ENCODE assay signal across 16 cellular contexts in the genomic region with DNA sequence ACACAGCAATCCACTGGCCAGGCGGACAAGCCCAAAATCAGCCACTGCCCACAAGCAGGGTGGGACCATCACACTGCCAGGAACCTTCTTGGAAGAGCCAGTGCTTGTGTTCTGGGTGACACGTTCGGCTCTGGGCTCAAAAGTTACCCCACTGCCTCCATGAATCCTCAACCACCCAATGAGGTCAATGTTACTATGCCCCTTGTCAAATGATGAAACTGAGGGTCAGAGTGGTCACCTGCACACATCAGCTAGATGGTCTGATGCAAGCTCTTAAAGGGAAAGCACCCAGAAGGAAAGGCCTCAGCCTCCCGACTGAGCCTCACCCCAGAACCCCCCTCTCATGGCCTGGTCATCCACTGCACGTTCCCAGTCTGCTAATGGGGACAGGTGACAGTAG.
"Had no signal": no experiment of that assay in that cellular context is flagged by ENCODE, and none has a peak within 500 bp of the region (broad histone marks: within the 10 kb centered on the region; RNA-seq: fewer than 3 reads in every experiment).

No MANE protein-coding gene starts in this region.

- ATAC-seq: activated CD8-positive, alpha-beta memory T cell treated with anti-CD3 and anti-CD28 coated beads, Interleukin-2, amount 10 ng/mL, durations not matched to agents 7 days and 5 days; left ventricle myocardium superior had no signal

- H3K4me1 Mint-ChIP-seq: activated CD8-positive, alpha-beta memory T cell treated with anti-CD3 and anti-CD28 coated beads, Interleukin-2, amount 10 ng/mL, durations not matched to agents 7 days and 5 days; activated naive CD4-positive, alpha-beta T cell treated with anti-CD3 and anti-CD28 coated beads, Interleukin-2, amount 50 U/mL, for 24 hours had no signal

- H3K27me3 Mint-ChIP-seq: activated CD4-positive, alpha-beta memory T cell treated with anti-CD3 and anti-CD28 coated beads for 36 hours; activated CD8-positive, alpha-beta memory T cell treated with anti-CD3 and anti-CD28 coated beads, Interleukin-2, amount 10 ng/mL, durations not matched to agents 7 days and 5 days; activated naive CD4-positive, alpha-beta T cell treated with anti-CD3 and anti-CD28 coated beads, Interleukin-2, amount 50 U/mL, for 24 hours had no signal

- H3K9me3 Mint-ChIP-seq: activated CD4-positive, alpha-beta memory T cell treated with anti-CD3 and anti-CD28 coated beads for 36 hours; activated naive CD4-positive, alpha-beta T cell treated with anti-CD3 and anti-CD28 coated beads, Interleukin-2, amount 50 U/mL, for 24 hours had no signal

- H3K4me3 ChIP-seq: adrenal gland, colonic mucosa, esophagus muscularis mucosa, SK-N-MC, tibial nerve had no signal

- H3K36me3 ChIP-seq: adrenal gland, colonic mucosa, esophagus muscularis mucosa, tibial nerve had no signal

- H3K79me2 ChIP-seq: parathyroid adenoma had no signal

- H3K27ac Mint-ChIP-seq: activated CD4-positive, alpha-beta memory T cell treated with anti-CD3 and anti-CD28 coated beads for 36 hours; activated CD8-positive, alpha-beta memory T cell treated with anti-CD3 and anti-CD28 coated beads, Interleukin-2, amount 10 ng/mL, durations not matched to agents 7 days and 5 days; activated naive CD4-positive, alpha-beta T cell treated with anti-CD3 and anti-CD28 coated beads, Interleukin-2, amount 50 U/mL, for 24 hours had no signal

- H3K36me3 Mint-ChIP-seq: activated CD4-positive, alpha-beta memory T cell treated with anti-CD3 and anti-CD28 coated beads for 36 hours; activated CD8-positive, alpha-beta memory T cell treated with anti-CD3 and anti-CD28 coated beads, Interleukin-2, amount 10 ng/mL, durations not matched to agents 7 days and 5 days had no signal

- H3K27me3 ChIP-seq: adrenal gland, colonic mucosa, esophagus muscularis mucosa, tibial nerve had no signal

- H3K9ac ChIP-seq: parathyroid adenoma had no signal

- H3K4me3 Mint-ChIP-seq: activated CD4-positive, alpha-beta memory T cell treated with anti-CD3 and anti-CD28 coated beads for 36 hours; activated CD8-positive, alpha-beta memory T cell treated with anti-CD3 and anti-CD28 coated beads, Interleukin-2, amount 10 ng/mL, durations not matched to agents 7 days and 5 days; activated naive CD4-positive, alpha-beta T cell treated with anti-CD3 and anti-CD28 coated beads, Interleukin-2, amount 50 U/mL, for 24 hours had no signal

- DNase-seq: activated CD4-positive, alpha-beta memory T cell treated with anti-CD3 and anti-CD28 coated beads for 36 hours; activated CD8-positive, alpha-beta memory T cell treated with anti-CD3 and anti-CD28 coated beads, Interleukin-2, amount 10 ng/mL, durations not matched to agents 7 days and 5 days; activated T-cell treated with anti-CD3 and anti-CD28 coated beads, Interleukin-2, amount 50 U/mL, for 1 hour; central memory CD4-positive, alpha-beta T cell; colonic mucosa; kidney; left ventricle myocardium superior; midbrain; stimulated activated CD4-positive, alpha-beta T cell treated with anti-CD3 and anti-CD28 coated beads, Interleukin-2, amount 100 ng/mL, for 48 hours; stimulated activated naive CD4-positive, alpha-beta T cell treated with Interleukin-2 at 50 U/mL for 16 hours had no signal

- H3K9me3 ChIP-seq: adrenal gland, colonic mucosa, esophagus muscularis mucosa, tibial nerve had no signal

- FAIRE-seq: kidney had no signal

- H3K4me1 ChIP-seq: colonic mucosa, parathyroid adenoma had no signal

- H2AFZ ChIP-seq: parathyroid adenoma had no signal

- H3K27ac ChIP-seq: colonic mucosa, esophagus muscularis mucosa, parathyroid adenoma, SK-N-MC, tibial nerve had no signal
